In the genomic region with DNA sequence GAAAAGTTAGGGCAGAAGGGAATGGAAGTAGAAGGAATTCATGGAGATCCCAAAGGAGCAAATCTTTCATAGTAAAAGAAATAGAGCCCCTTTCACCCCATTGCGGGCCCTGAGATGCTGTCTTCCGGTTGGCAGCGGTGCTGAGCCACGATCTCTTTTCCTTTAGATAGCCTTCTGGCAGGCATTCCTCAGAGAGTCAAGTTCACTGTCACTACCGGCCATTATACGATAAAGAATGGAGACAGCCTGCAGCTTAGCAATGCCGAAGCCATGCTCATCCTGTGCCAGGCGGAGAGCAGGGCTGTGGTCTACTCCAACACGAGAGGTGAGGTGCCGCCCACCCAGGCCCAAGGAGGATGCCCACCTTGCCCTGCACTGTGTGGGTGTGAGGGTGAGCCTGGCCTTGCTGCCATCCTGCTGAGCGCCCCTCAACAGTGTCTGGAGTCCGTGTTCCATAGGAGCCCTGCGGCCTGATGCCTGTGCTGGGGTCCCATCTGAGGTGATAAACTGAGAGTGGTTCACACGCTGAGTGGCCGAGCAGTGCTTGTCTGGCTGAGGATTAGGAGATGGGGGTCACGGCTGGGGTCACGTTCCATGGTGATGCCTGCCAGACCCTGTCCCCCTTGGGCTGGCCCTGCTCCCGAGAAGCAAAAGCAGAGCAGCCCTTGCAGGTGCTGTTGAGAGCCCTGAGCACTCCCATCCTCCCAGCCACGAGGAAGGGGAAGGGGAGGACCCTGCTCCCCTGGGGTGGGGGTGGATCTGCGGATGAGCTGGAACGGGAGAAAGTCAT, we compare ENCODE assay signal across 12 cellular contexts. TPM values are rescaled to one million over a fixed set of nuclear protein-coding genes. Genes with fewer than 3 reads are reported as not detected.
A peak's percentile ranks its signal among the peaks of the same experiment; 100 is the strongest.
DNase-seq lines count a peak whose midpoint lies in the region; ATAC-seq and TF ChIP-seq lines count a peak whose summit lies in the region.
"Had no signal": no experiment of that assay in that cellular context is flagged by ENCODE, and none has a peak within 500 bp of the region (broad histone marks: within the 10 kb centered on the region; RNA-seq: fewer than 3 reads in every experiment).

No MANE protein-coding gene starts in this region.

- H3K9me3 Mint-ChIP-seq in activated naive CD8-positive, alpha-beta T cell (ENCODE audit: low read depth) = no peaks in the 10 kb centered on the region

- intact Hi-C loops in spleen (cut with DNase I; ENCODE audit: low total_unique reads) = no loop called here

- no peak for TF ChIP-seq POLR2A in spleen (IDR thresholded peaks at IDR 0.05)

- 77 to 87% (median 82%) methylated on average over 20 to 21 of the region's 21 CpGs for WGBS in spleen, 5 donors

- H3K27me3 ChIP-seq in HL-60 (ENCODE audit: insufficient read depth, poor library complexity, severe bottlenecking) (no peaks in the 10 kb centered on the region), right atrium auricular region (no peaks in the 10 kb centered on the region), spleen (replicated peaks in 1 of 7) (no peaks in the 10 kb centered on the region)
- H3K27me3 ChIP-seq: ovary, vagina had no signal

- H3K4me3 ChIP-seq in HL-60 (replicated peaks; ENCODE audit: insufficient read depth, low read length) (no peak overlapping the region), right atrium auricular region (no peak overlapping the region), spleen (peak overlapping the region in 1 of 8 donors; percentile 29)
- H3K4me3 ChIP-seq: ovary, vagina had no signal

- peak overlapping the region; percentile 75 for H3K4me3 Mint-ChIP-seq in activated naive CD8-positive, alpha-beta T cell

- H3K9me3 ChIP-seq in right atrium auricular region (no peaks in the 10 kb centered on the region), spleen (no peaks in the 10 kb centered on the region)
- H3K9me3 ChIP-seq: ovary, vagina had no signal

- peaks cover 27% of the 10 kb centered on the region for H3K36me3 Mint-ChIP-seq in activated naive CD8-positive, alpha-beta T cell

- H3K27ac Mint-ChIP-seq in activated naive CD8-positive, alpha-beta T cell = peak overlapping the region; percentile 95

- DNase-seq in HL-60 (ENCODE audit: low read depth in 1 of 2, low spot score in 1 of 2) (no peak), right atrium auricular region (ENCODE audit: low spot score) (peak; percentile 55), spleen (no peak), ACHN (no peak), NCI-H774 (lab: John Stamatoyannopoulos, UW) (no peak), NCI-H1930 (lab: John Stamatoyannopoulos, UW) (no peak)
- DNase-seq: DMS79, NCI-H526 treated with DMSO at 0.1 percent for 48 hours, ovary had no signal

- H3K4me1 ChIP-seq in right atrium auricular region = peaks cover 0 to 48% of the 10 kb centered on the region in 2 donors
- peaks cover 30 to 100% (median 89%) of the 10 kb centered on the region in 6 donors for H3K4me1 ChIP-seq in spleen

- no peaks in the 10 kb centered on the region for H3K27me3 Mint-ChIP-seq in activated naive CD8-positive, alpha-beta T cell

- in situ Hi-C loops in ACHN (cut with HindIII; ENCODE audit: low pct_ligation_motif_present, low pct_unique_long_range_greater_than_20kb, low sequenced_read_pairs) = no loop called here

- peaks cover 89% of the 10 kb centered on the region for H3K4me1 Mint-ChIP-seq in activated naive CD8-positive, alpha-beta T cell (ENCODE audit: low read depth)

- TF ChIP-seq CTCF in HL-60 (IDR thresholded peaks at IDR 0.05; ENCODE audit: insufficient read depth, low read length) (no peak), right atrium auricular region (IDR thresholded peaks at IDR 0.05) (no peak), spleen (IDR thresholded peaks at IDR 0.05 in 8 of 11, conservative IDR thresholded peaks at IDR 0.05 in 3 of 11) (no peak)

- H3K27ac ChIP-seq in HL-60 (replicated peaks) (peak overlapping the region; percentile 68), right atrium auricular region (peak overlapping the region; percentile 66 to 82), spleen (peak overlapping the region; percentile 76 to 90 (median 86))
- H3K27ac ChIP-seq: ovary had no signal

- no peak for ATAC-seq in GM21717 (IDR thresholded peaks at IDR 0.05; ENCODE audit: unreplicated experiment)

- H3K36me3 ChIP-seq in right atrium auricular region = peaks cover 76% of the 10 kb centered on the region
- H3K36me3 ChIP-seq in spleen = peaks cover 0 to 100% (median 67%) of the 10 kb centered on the region in 6 donors
- H3K36me3 ChIP-seq: ovary had no signal

RNA-seq across cellular contexts. Expression of gene PWP2, which starts 20.4 kb away (rescaled TPM):
- total RNA-seq in right atrium auricular region (10 to 100 TPM in 1 of 2 donors, 1 to 10 TPM in 1; 3.1 to 10.4 TPM), spleen (10 to 100 TPM in 4 of 7 donors, 1 to 10 TPM in 3; 6.1 to 13.4 (median 10.4) TPM)
- 10 to 100 TPM in 2 of 3 donors, 1 to 10 TPM in 1; 4.8 to 17.4 (median 11.2) TPM for polyA plus RNA-seq in spleen

RNA-seq across cellular contexts. Expression of gene GATD3, which starts 46.7 kb away (rescaled TPM):
- total RNA-seq in right atrium auricular region = 10 to 100 TPM; 10.5 TPM
- 10 to 100 TPM in 4 of 7 donors, 1 to 10 TPM in 3; 6.6 to 18.3 (median 10.2) TPM for total RNA-seq in spleen
- polyA plus RNA-seq in spleen = 10 to 100 TPM in 2 of 3 donors, 1 to 10 TPM in 1; 6.1 to 50.9 (median 10.6) TPM
